36 cellular contexts compared by ENCODE assay signal in genomic region chr11:123622576-123622975, GRCh38. TPM values are rescaled to one million over a fixed set of nuclear protein-coding genes. Genes with fewer than 3 reads are reported as not detected.
"Had no signal": no experiment of that assay in that cellular context is flagged by ENCODE, and none has a peak within 500 bp of the region (broad histone marks: within the 10 kb centered on the region; RNA-seq: fewer than 3 reads in every experiment).

No MANE protein-coding gene starts in this region.

- H3K4me2 ChIP-seq: KMS-11 had no signal

- H3K4me3 ChIP-seq: MG63 had no signal

- H3K27me3 ChIP-seq: MG63 had no signal

- H3K9ac ChIP-seq: KMS-11 had no signal

- H3K36me3 ChIP-seq: MG63 had no signal

- DNase-seq: Karpas-422, Kasumi-1, MG63, MM.1S, MV-4-11, NCI-H1048, NCI-H1092, NCI-H1092 treated with DMSO at 0.1 percent for 48 hours, NCI-H1105, NCI-H1105 treated with DMSO at 0.1 percent for 48 hours, NCI-H1417, NCI-H1417 treated with DMSO at 0.1 percent for 48 hours, NCI-H1436, NCI-H1436 treated with DMSO at 0.1 percent for 48 hours, NCI-H146, NCI-H1694, NCI-H1694 treated with DMSO at 0.1 percent for 48 hours, NCI-H187, NCI-H187 treated with DMSO at 0.1 percent for 48 hours, NCI-H1930, NCI-H2029, NCI-H2029 treated with DMSO at 0.1 percent for 48 hours, NCI-H2081 treated with DMSO at 0.1 percent for 48 hours, NCI-H2107, NCI-H2171, NCI-H2171 treated with DMSO at 0.1 percent for 48 hours, NCI-H2227 treated with DMSO at 0.1 percent for 48 hours, NCI-H226, NCI-H345, NCI-H446, NCI-H446 treated with DMSO at 0.1 percent for 48 hours, NCI-H510A, NCI-H510A treated with DMSO at 0.1 percent for 48 hours had no signal

- H3K9me3 ChIP-seq: MG63 had no signal

- H3K27ac ChIP-seq: KMS-11 had no signal

RNA-seq across cellular contexts. Expression of gene SCN3B, which starts 31.8 kb away (rescaled TPM):
- total RNA-seq: LHCN-M2, M059J had no signal
